In the genomic region with DNA sequence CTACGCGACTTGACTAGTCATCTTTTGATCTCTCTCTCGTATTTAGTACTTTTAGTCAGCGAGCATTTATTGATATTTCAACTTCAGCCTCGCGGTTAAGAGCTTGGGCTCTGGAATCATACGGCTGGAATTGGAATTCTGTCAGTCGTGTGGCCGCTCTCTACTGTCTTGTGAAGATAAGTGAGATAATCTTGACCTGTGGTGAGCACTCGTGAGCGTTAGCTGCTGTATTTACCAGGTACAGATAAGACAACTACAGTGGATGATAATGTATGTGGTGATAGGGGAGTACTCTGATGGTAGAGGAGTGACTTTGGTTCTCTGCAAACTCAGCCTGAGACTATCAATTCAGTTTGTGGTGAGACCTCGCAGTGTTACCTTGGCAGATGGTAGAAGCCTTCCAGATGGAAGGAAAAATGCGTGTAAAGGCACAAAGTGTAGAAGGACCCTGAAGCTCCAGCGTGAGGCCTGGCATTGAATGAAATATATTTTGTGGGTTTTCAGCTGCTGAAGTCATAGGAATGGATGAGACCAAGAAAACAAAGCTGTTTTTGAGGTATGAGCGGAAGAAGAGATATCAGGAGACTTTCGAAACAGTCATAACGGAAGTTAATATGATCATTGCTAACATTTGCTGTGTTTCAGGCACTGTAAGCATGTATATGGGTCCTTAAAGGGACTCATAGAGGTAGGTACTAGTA, we compare ENCODE assay signal across 8 cellular contexts. TPM values are rescaled to one million over a fixed set of nuclear protein-coding genes. Genes with fewer than 3 reads are reported as not detected.
A peak's percentile ranks its signal among the peaks of the same experiment; 100 is the strongest.
DNase-seq lines count a peak whose midpoint lies in the region; ATAC-seq and TF ChIP-seq lines count a peak whose summit lies in the region.

No MANE protein-coding gene starts in this region.

- H3K27ac ChIP-seq in uterus: peak overlapping the region; percentile 84 to 87

- intact Hi-C loops in uterus (cut with DNase I; ENCODE audit: low total_unique reads): no loop called here

- no peaks in the 10 kb centered on the region for H3K9me3 Mint-ChIP-seq in activated naive CD4-positive, alpha-beta T cell treated with anti-CD3 and anti-CD28 coated beads, Interleukin-2, amount 50 U/mL, for 72 hours

- H3K27me3 ChIP-seq in uterus: no peaks in the 10 kb centered on the region

- TF ChIP-seq POLR2A in uterus (IDR thresholded peaks at IDR 0.05): no peak

- H3K4me1 ChIP-seq in uterus: peaks cover 0 to 7% of the 10 kb centered on the region in 2 donors

- no peaks in the 10 kb centered on the region for H3K36me3 ChIP-seq in uterus

- H3K36me3 Mint-ChIP-seq in activated naive CD4-positive, alpha-beta T cell treated with anti-CD3 and anti-CD28 coated beads, Interleukin-2, amount 50 U/mL, for 72 hours: peaks cover 9 to 32% of the 10 kb centered on the region in 2 donors

- H3K4me3 ChIP-seq in uterus: peak overlapping the region; percentile 50 to 78

- no peak overlapping the region for H3K27ac Mint-ChIP-seq in activated naive CD4-positive, alpha-beta T cell treated with anti-CD3 and anti-CD28 coated beads, Interleukin-2, amount 50 U/mL, for 72 hours

- DNase-seq in NCI-H2227 (lab: John Stamatoyannopoulos, UW; ENCODE audit: unreplicated experiment): peak; percentile 19
- DNase-seq in NCI-H2227 treated with DMSO at 0.1 percent for 48 hours (lab: John Stamatoyannopoulos, UW): no peak
- DNase-seq in HCEC 1CT: peak; percentile 40
- DNase-seq in NCI-H146 (lab: John Stamatoyannopoulos, UW): peak; percentile 39
- peak; percentile 43 to 57 for DNase-seq in activated naive CD4-positive, alpha-beta T cell treated with anti-CD3 and anti-CD28 coated beads, Interleukin-2, amount 50 U/mL, for 72 hours (ENCODE audit: low spot score in 2 of 2)
- DNase-seq in kidney glomerular epithelial cell (lab: John Stamatoyannopoulos, UW): peak; percentile 35
- peak in 1 of 2 donors; percentile 23 for DNase-seq in uterus
- DNase-seq in GM19240 (ENCODE audit: insufficient read length, low spot score): no peak

- no peaks in the 10 kb centered on the region for H3K9me3 ChIP-seq in uterus

- TF ChIP-seq CTCF in uterus (IDR thresholded peaks at IDR 0.05): no peak

- ATAC-seq in activated naive CD4-positive, alpha-beta T cell treated with anti-CD3 and anti-CD28 coated beads, Interleukin-2, amount 50 U/mL, for 72 hours: peak; percentile 45 to 54

RNA-seq across cellular contexts. Expression of a gene that starts 0.7 kb away (rescaled TPM):
- total RNA-seq in activated naive CD4-positive, alpha-beta T cell treated with anti-CD3 and anti-CD28 coated beads, Interleukin-2, amount 50 U/mL, for 72 hours: 10 to 100 TPM; 36.4 to 81.3 TPM
- 100 to 1,000 TPM in 2 of 4 donors, 10 to 100 TPM in 2; 51.2 to 196 (median 132) TPM for total RNA-seq in uterus

RNA-seq across cellular contexts. Expression of a gene that starts 1.2 kb away (rescaled TPM):
- 10 to 100 TPM; 27.4 to 52.9 TPM for total RNA-seq in activated naive CD4-positive, alpha-beta T cell treated with anti-CD3 and anti-CD28 coated beads, Interleukin-2, amount 50 U/mL, for 72 hours
- 10 to 100 TPM; 14.7 to 28.9 (median 21.3) TPM for total RNA-seq in uterus

Comparison
In these comparisons a context has a peak if more than half of its experiments do, and no peak if none do; other contexts are left out.
1. DNase-seq: peak in NCI-H2227 (single experiment), HCEC 1CT (single experiment), NCI-H146 (single experiment), activated naive CD4-positive, alpha-beta T cell treated with anti-CD3 and anti-CD28 coated beads, Interleukin-2, amount 50 U/mL, for 72 hours (2 of 2) and kidney glomerular epithelial cell (single experiment); none in NCI-H2227 treated with DMSO at 0.1 percent for 48 hours (single experiment) and GM19240 (single experiment).